In the genomic region with DNA sequence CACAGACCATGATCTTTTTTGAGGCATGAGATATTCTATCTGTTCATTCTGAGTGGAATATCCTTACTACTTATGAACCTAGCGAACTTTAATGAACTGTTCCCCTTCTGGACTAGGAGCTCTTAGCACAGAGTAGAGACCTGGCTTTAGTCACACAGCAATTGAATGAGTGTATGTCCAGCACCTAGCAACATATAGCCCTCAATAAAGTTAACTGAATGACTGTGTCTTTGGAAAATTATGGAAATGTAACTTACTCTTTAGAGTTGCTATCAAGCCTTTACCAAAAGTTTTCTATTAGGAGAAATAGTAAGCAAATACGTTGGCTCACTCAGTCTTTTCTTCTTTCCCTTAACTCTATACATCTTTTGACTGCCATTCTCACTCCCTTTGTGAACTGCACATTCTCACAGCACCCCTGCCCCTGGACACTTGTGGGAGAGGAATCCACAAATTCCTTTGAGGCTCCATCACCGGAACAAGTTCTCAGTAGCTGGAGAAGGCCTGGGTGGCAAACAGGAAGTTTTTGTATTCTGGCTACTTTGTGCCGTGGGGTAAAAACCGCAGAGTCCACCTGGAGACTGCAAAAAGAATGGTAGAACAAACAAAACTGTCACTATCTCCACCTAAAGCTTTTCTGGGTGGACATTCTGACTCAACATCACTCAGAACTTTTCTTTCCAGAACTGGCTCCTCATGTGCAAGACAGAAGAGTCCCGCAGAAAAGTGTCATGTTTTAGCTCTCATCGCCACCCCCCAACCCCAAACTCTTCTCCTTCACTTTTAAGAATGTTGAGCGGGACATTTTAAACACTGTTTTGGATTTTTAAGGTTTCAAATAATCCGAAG, we compare ENCODE assay signal across 8 cellular contexts. TPM values are rescaled to one million over a fixed set of nuclear protein-coding genes. Genes with fewer than 3 reads are reported as not detected.
DNase-seq lines count a peak whose midpoint lies in the region; ATAC-seq and TF ChIP-seq lines count a peak whose summit lies in the region.

No MANE protein-coding gene starts in this region.

- H3K9me3 Mint-ChIP-seq in activated CD8-positive, alpha-beta T cell treated with anti-CD3 and anti-CD28 coated beads for 36 hours: no peaks in the 10 kb centered on the region
- H3K9me3 Mint-ChIP-seq in glutamatergic neuron (ENCODE audit: unreplicated experiment): peaks cover 6% of the 10 kb centered on the region

- H3K36me3 ChIP-seq in cardiac muscle cell (no peaks in the 10 kb centered on the region), gastrocnemius medialis (no peaks in the 10 kb centered on the region)

- DNase-seq in cardiac muscle cell (ENCODE audit: low read depth in 1 of 2, low spot score in 1 of 2) (peak; percentile 36 to 74), Right ventricle myocardium superior (no peak), glutamatergic neuron (no peak), gastrocnemius medialis (no peak), NCI-H1694 (lab: John Stamatoyannopoulos, UW) (no peak)
- DNase-seq in activated CD8-positive, alpha-beta T cell treated with anti-CD3 and anti-CD28 coated beads for 36 hours: no peak

- peak overlapping the region; percentile 73 for H3K4me3 Mint-ChIP-seq in activated CD8-positive, alpha-beta T cell treated with anti-CD3 and anti-CD28 coated beads for 36 hours
- H3K4me3 Mint-ChIP-seq in glutamatergic neuron (ENCODE audit: unreplicated experiment): peak overlapping the region; percentile 79

- no peaks in the 10 kb centered on the region for H3K9me3 ChIP-seq in cardiac muscle cell (ENCODE audit: low read depth)
- H3K9me3 ChIP-seq in gastrocnemius medialis: no peaks in the 10 kb centered on the region

- H3K27ac ChIP-seq in cardiac muscle cell (no peak overlapping the region), gastrocnemius medialis (peak overlapping the region; percentile 80 to 92 (median 87))

- ATAC-seq in Right ventricle myocardium superior (ENCODE audit: poor library complexity) (no peak), gastrocnemius medialis (no peak), GM19324 (IDR thresholded peaks at IDR 0.05; ENCODE audit: low FRiP score, unreplicated experiment) (no peak), HG02852 (IDR thresholded peaks at IDR 0.05; ENCODE audit: unreplicated experiment) (no peak)
- no peak for ATAC-seq in activated CD8-positive, alpha-beta T cell treated with anti-CD3 and anti-CD28 coated beads for 36 hours

- H3K4me1 ChIP-seq in cardiac muscle cell (ENCODE audit: low read depth) (peaks cover 17% of the 10 kb centered on the region), gastrocnemius medialis (peaks cover 25 to 28% of the 10 kb centered on the region in 2 donors)

- in situ Hi-C loops in gastrocnemius medialis (cut with MboI; ENCODE audit: low sequenced_read_pairs in 4 of 4): no loop called here

- POLR2A ChIA-PET in activated CD8-positive, alpha-beta T cell treated with anti-CD3 and anti-CD28 coated beads for 36 hours (lab: Charles Lee): interaction anchor here (0.8 to 2.9 kb wide), 5 partner anchors 9 to 59 kb away, joined by 3 to 20 read pairs (median 4); no protein-coding TSS in a partner anchor

- H3K36me3 Mint-ChIP-seq in activated CD8-positive, alpha-beta T cell treated with anti-CD3 and anti-CD28 coated beads for 36 hours (ENCODE audit: low read depth): peaks cover 15% of the 10 kb centered on the region
- no peaks in the 10 kb centered on the region for H3K36me3 Mint-ChIP-seq in glutamatergic neuron (ENCODE audit: unreplicated experiment)

- no peak for TF ChIP-seq POLR2A in gastrocnemius medialis (IDR thresholded peaks at IDR 0.05)

- intact Hi-C loops in Right ventricle myocardium superior (cut with DNase I) (no loop called here), gastrocnemius medialis (cut with DNase I; ENCODE audit: low total_unique reads) (loop anchor here (5.0 kb wide), 1 partner anchor 78 kb away; no protein-coding TSS in a partner anchor)
- intact Hi-C loops in activated CD8-positive, alpha-beta T cell treated with anti-CD3 and anti-CD28 coated beads for 36 hours (cut with micrococcal nuclease): no loop called here

- CTCF ChIA-PET in activated CD8-positive, alpha-beta T cell treated with anti-CD3 and anti-CD28 coated beads for 36 hours (lab: Charles Lee): interaction anchor here (1.4 to 3.0 kb wide), 7 partner anchors 10 to 853 kb away, joined by 3 to 18 read pairs (median 7); no protein-coding TSS in a partner anchor

- TF ChIP-seq CTCF in cardiac muscle cell (IDR thresholded peaks at IDR 0.05; ENCODE audit: low read depth, low read length) (no peak), glutamatergic neuron (IDR thresholded peaks at IDR 0.05; ENCODE audit: partially characterized antibody, unreplicated experiment) (no peak), gastrocnemius medialis (IDR thresholded peaks at IDR 0.05 in 4 of 5, conservative IDR thresholded peaks at IDR 0.05 in 1 of 5) (no peak)
- TF ChIP-seq CTCF in activated CD8-positive, alpha-beta T cell treated with anti-CD3 and anti-CD28 coated beads for 36 hours (IDR thresholded peaks at IDR 0.05): no peak

- H3K27me3 ChIP-seq in cardiac muscle cell (no peaks in the 10 kb centered on the region), gastrocnemius medialis (no peaks in the 10 kb centered on the region)

- H3K4me3 ChIP-seq in cardiac muscle cell: peak overlapping the region; percentile 53
- peak overlapping the region; percentile 65 to 87 (median 75) for H3K4me3 ChIP-seq in gastrocnemius medialis

- H3K27ac Mint-ChIP-seq in activated CD8-positive, alpha-beta T cell treated with anti-CD3 and anti-CD28 coated beads for 36 hours: peak overlapping the region; percentile 67
- H3K27ac Mint-ChIP-seq in glutamatergic neuron (ENCODE audit: unreplicated experiment): peak overlapping the region; percentile 52

- H3K4me1 Mint-ChIP-seq in activated CD8-positive, alpha-beta T cell treated with anti-CD3 and anti-CD28 coated beads for 36 hours (ENCODE audit: low read depth): peaks cover 33% of the 10 kb centered on the region
- H3K4me1 Mint-ChIP-seq in glutamatergic neuron (ENCODE audit: low read depth, unreplicated experiment): peaks cover 2% of the 10 kb centered on the region

- no peaks in the 10 kb centered on the region for H3K27me3 Mint-ChIP-seq in activated CD8-positive, alpha-beta T cell treated with anti-CD3 and anti-CD28 coated beads for 36 hours
- peaks cover 7% of the 10 kb centered on the region for H3K27me3 Mint-ChIP-seq in glutamatergic neuron (ENCODE audit: unreplicated experiment)

RNA-seq across cellular contexts. Expression of a gene that starts 1.1 kb away (rescaled TPM):
- total RNA-seq in cardiac muscle cell (128 and 196 TPM in 2 replicates), Right ventricle myocardium superior (49.2 TPM), glutamatergic neuron (ENCODE audit: unreplicated experiment) (294 TPM), gastrocnemius medialis (100 to 1,000 TPM in 1 of 4 donors, 10 to 100 TPM in 3; 84.0 to 120 (median 86.4) TPM)
- polyA plus RNA-seq in cardiac muscle cell: 202 and 227 TPM in 2 replicates
- total RNA-seq in activated CD8-positive, alpha-beta T cell treated with anti-CD3 and anti-CD28 coated beads for 36 hours: 10 to 100 TPM; 26.7 to 29.4 TPM

Comparison
In these comparisons a context has a peak if more than half of its experiments do, and no peak if none do; other contexts are left out.
1. DNase-seq: peak in cardiac muscle cell (2 of 2); none in Right ventricle myocardium superior (single experiment), activated CD8-positive, alpha-beta T cell treated with anti-CD3 and anti-CD28 coated beads for 36 hours (single experiment), glutamatergic neuron (single experiment), gastrocnemius medialis (0 of 2) and NCI-H1694 (single experiment).